In genomic region chr22:19579880-19580279, GRCh38 we compare ENCODE assay signal across 1 cellular context.
TF ChIP-seq lines count a peak whose summit lies in the region.

No MANE protein-coding gene starts in this region.

TF ChIP-seq in K562, 482 proteins besides CTCF, POLR2A, EP300 and RAD21 (continued from another document):
- TF ChIP-seq SIN3A (IDR thresholded peaks at IDR 0.05; ENCODE audit: borderline replicate concordance in 2 of 2, control insufficient read depth in 1 of 2, low read depth in 2 of 2, low read length in 2 of 2) (no peak), ZFP36 (IDR thresholded peaks at IDR 0.05; ENCODE audit: low read depth, low read length, partially characterized antibody) (no peak), USF2 (CRISPR knock-in tag; IDR thresholded peaks at IDR 0.05) (peak; percentile 70), TEAD2 (tag; IDR thresholded peaks at IDR 0.05) (no peak), HDAC2 (IDR thresholded peaks at IDR 0.05) (no peak), HMG20B (CRISPR knock-in tag; IDR thresholded peaks at IDR 0.05) (no peak), EGR1 (conservative IDR thresholded peaks at IDR 0.05) (no peak), TSHZ1 (CRISPR knock-in tag; IDR thresholded peaks at IDR 0.05) (no peak), TEAD4 (IDR thresholded peaks at IDR 0.05; ENCODE audit: low read length) (no peak), TEAD4 (CRISPR knock-in tag; IDR thresholded peaks at IDR 0.05; ENCODE audit: borderline replicate concordance) (no peak), PURB (CRISPR knock-in tag; IDR thresholded peaks at IDR 0.05; ENCODE audit: low read depth) (no peak), ESRRB (CRISPR knock-in tag; IDR thresholded peaks at IDR 0.05; ENCODE audit: borderline replicate concordance) (no peak), DDX20 (tag; IDR thresholded peaks at IDR 0.05; ENCODE audit: low read depth) (no peak), SMARCB1 (IDR thresholded peaks at IDR 0.05; ENCODE audit: insufficient read length, low read depth) (no peak), EZH2 (IDR thresholded peaks at IDR 0.05; ENCODE audit: borderline replicate concordance, low read depth, low read length) (no peak), ZNF280A (IDR thresholded peaks at IDR 0.05; ENCODE audit: low read depth, partially characterized antibody) (no peak), SMARCA5 (IDR thresholded peaks at IDR 0.05) (no peak), ZNF24 (IDR thresholded peaks at IDR 0.05) (no peak), TCFL5 (CRISPR knock-in tag; conservative IDR thresholded peaks at IDR 0.05) (0 out of 2 replicates have a peak, but pooled peaks have one; percentile 1), GABPA (tag; conservative IDR thresholded peaks at IDR 0.05; ENCODE audit: low read depth) (peak; percentile 72), SPI1 (IDR thresholded peaks at IDR 0.05; ENCODE audit: borderline replicate concordance, low read depth, low read length) (no peak)
